17 cellular contexts compared by ENCODE assay signal in genomic region chr18:76932026-76932819, GRCh38.
A peak's percentile ranks its signal among the peaks of the same experiment; 100 is the strongest.
DNase-seq lines count a peak whose midpoint lies in the region; ATAC-seq and TF ChIP-seq lines count a peak whose summit lies in the region.
"Had no signal": no experiment of that assay in that cellular context is flagged by ENCODE, and none has a peak within 500 bp of the region (broad histone marks: within the 10 kb centered on the region; RNA-seq: fewer than 3 reads in every experiment).

No MANE protein-coding gene starts in this region.

- intact Hi-C loops in CD4-positive, alpha-beta memory T cell (cut with micrococcal nuclease) = no loop called here
- intact Hi-C loops in activated T-helper 1 cell treated with anti-CD3 and anti-CD28 coated beads, Interleukin-12 subunit alpha, Interleukin-12 subunit beta, Interleukin-2, Interleukin-4 antibody, amounts not matched to agents 30 ng/mL and 10 ng/mL and 1 ng/mL, durations not matched to agents 14 hours and 24 hours and 36 hours (cut with micrococcal nuclease) = loop anchor here (2.0 kb wide), 1 partner anchor 51 kb away; no protein-coding TSS in a partner anchor
- intact Hi-C loops in posterior vena cava (cut with DNase I) = no loop called here

- POLR2A ChIA-PET in CD4-positive, alpha-beta memory T cell (lab: Charles Lee; ENCODE audit: partially characterized antibody) = no interaction called here

- no peak overlapping the region for H3K4me3 ChIP-seq in CD4-positive, alpha-beta memory T cell (ENCODE audit: low read length in 2 of 2)
- H3K4me3 ChIP-seq in foreskin fibroblast (ENCODE audit: low read depth in 1 of 2, low read length in 2 of 2) = no peak overlapping the region
- H3K4me3 ChIP-seq: colonic mucosa, ovary had no signal

- no peaks in the 10 kb centered on the region for H3K4me1 Mint-ChIP-seq in CD4-positive, alpha-beta memory T cell
- peaks cover 19% of the 10 kb centered on the region for H3K4me1 Mint-ChIP-seq in activated T-helper 1 cell treated with anti-CD3 and anti-CD28 coated beads, Interleukin-12 subunit alpha, Interleukin-12 subunit beta, Interleukin-2, Interleukin-4 antibody, amounts not matched to agents 30 ng/mL and 10 ng/mL and 1 ng/mL, durations not matched to agents 14 hours and 24 hours and 36 hours (ENCODE audit: low read depth)
- H3K4me1 Mint-ChIP-seq: activated naive CD4-positive, alpha-beta T cell treated with anti-CD3 and anti-CD28 coated beads, Interleukin-2, amount 50 U/mL, for 24 hours had no signal

- ATAC-seq in HG03159 (IDR thresholded peaks at IDR 0.05; ENCODE audit: unreplicated experiment) = no peak
- ATAC-seq in foreskin keratinocyte = no peak
- ATAC-seq: activated CD8-positive, alpha-beta T cell treated with anti-CD3 and anti-CD28 coated beads for 36 hours; left colon; PC-3 had no signal

- no peak overlapping the region for H3K4me3 Mint-ChIP-seq in CD4-positive, alpha-beta memory T cell
- H3K4me3 Mint-ChIP-seq in activated T-helper 1 cell treated with anti-CD3 and anti-CD28 coated beads, Interleukin-12 subunit alpha, Interleukin-12 subunit beta, Interleukin-2, Interleukin-4 antibody, amounts not matched to agents 30 ng/mL and 10 ng/mL and 1 ng/mL, durations not matched to agents 14 hours and 24 hours and 36 hours = no peak overlapping the region
- H3K4me3 Mint-ChIP-seq: activated CD8-positive, alpha-beta T cell treated with anti-CD3 and anti-CD28 coated beads for 36 hours; activated naive CD4-positive, alpha-beta T cell treated with anti-CD3 and anti-CD28 coated beads, Interleukin-2, amount 50 U/mL, for 24 hours had no signal

- no peaks in the 10 kb centered on the region for H3K27me3 ChIP-seq in CD4-positive, alpha-beta memory T cell (ENCODE audit: insufficient read depth, low read length)
- no peaks in the 10 kb centered on the region for H3K27me3 ChIP-seq in foreskin keratinocyte
- H3K27me3 ChIP-seq: colonic mucosa, ovary had no signal

- no peaks in the 10 kb centered on the region for H3K9me3 ChIP-seq in CD4-positive, alpha-beta memory T cell (ENCODE audit: control insufficient read depth in 1 of 2, low read length in 2 of 2)
- H3K9me3 ChIP-seq: colonic mucosa, ovary had no signal

- DNase-seq in CD4-positive, alpha-beta memory T cell = no peak
- DNase-seq in activated T-helper 1 cell treated with anti-CD3 and anti-CD28 coated beads, Interleukin-12 subunit alpha, Interleukin-12 subunit beta, Interleukin-2, Interleukin-4 antibody, amounts not matched to agents 30 ng/mL and 10 ng/mL and 1 ng/mL, durations not matched to agents 14 hours and 24 hours and 36 hours (ENCODE audit: low spot score) = no peak
- DNase-seq in foreskin fibroblast (peak; percentile 74 to 83), posterior vena cava (ENCODE audit: low spot score) (peak; percentile 92), NOMO-1 (lab: John Stamatoyannopoulos, UW; ENCODE audit: unreplicated experiment in 2 of 2) (no peak), NCI-H187 (lab: John Stamatoyannopoulos, UW) (no peak), foreskin keratinocyte (no peak)
- DNase-seq: activated CD8-positive, alpha-beta T cell treated with anti-CD3 and anti-CD28 coated beads for 36 hours; colonic mucosa; GF-D8; left colon; NCI-H345; ovary; PC-3; stimulated activated CD4-positive, alpha-beta T cell treated with anti-CD3 and anti-CD28 coated beads, Interleukin-2, amount 100 ng/mL, for 48 hours had no signal

- no peaks in the 10 kb centered on the region for H3K27me3 Mint-ChIP-seq in CD4-positive, alpha-beta memory T cell
- no peaks in the 10 kb centered on the region for H3K27me3 Mint-ChIP-seq in activated T-helper 1 cell treated with anti-CD3 and anti-CD28 coated beads, Interleukin-12 subunit alpha, Interleukin-12 subunit beta, Interleukin-2, Interleukin-4 antibody, amounts not matched to agents 30 ng/mL and 10 ng/mL and 1 ng/mL, durations not matched to agents 14 hours and 24 hours and 36 hours (ENCODE audit: insufficient read depth)
- H3K27me3 Mint-ChIP-seq: activated CD8-positive, alpha-beta T cell treated with anti-CD3 and anti-CD28 coated beads for 36 hours; activated naive CD4-positive, alpha-beta T cell treated with anti-CD3 and anti-CD28 coated beads, Interleukin-2, amount 50 U/mL, for 24 hours had no signal

- peaks cover 0 to 2% (median 0%) of the 10 kb centered on the region in 8 donors for H3K9me3 Mint-ChIP-seq in CD4-positive, alpha-beta memory T cell
- no peaks in the 10 kb centered on the region for H3K9me3 Mint-ChIP-seq in activated T-helper 1 cell treated with anti-CD3 and anti-CD28 coated beads, Interleukin-12 subunit alpha, Interleukin-12 subunit beta, Interleukin-2, Interleukin-4 antibody, amounts not matched to agents 30 ng/mL and 10 ng/mL and 1 ng/mL, durations not matched to agents 14 hours and 24 hours and 36 hours
- H3K9me3 Mint-ChIP-seq: activated CD8-positive, alpha-beta T cell treated with anti-CD3 and anti-CD28 coated beads for 36 hours; activated naive CD4-positive, alpha-beta T cell treated with anti-CD3 and anti-CD28 coated beads, Interleukin-2, amount 50 U/mL, for 24 hours had no signal

- TF ChIP-seq CTCF in foreskin fibroblast (IDR thresholded peaks at IDR 0.05; ENCODE audit: low read depth, low read length) (no peak), foreskin keratinocyte (conservative IDR thresholded peaks at IDR 0.05) (no peak)

- H3K36me3 Mint-ChIP-seq in CD4-positive, alpha-beta memory T cell = peaks cover 69 to 77% of the 10 kb centered on the region in 2 donors
- H3K36me3 Mint-ChIP-seq in activated T-helper 1 cell treated with anti-CD3 and anti-CD28 coated beads, Interleukin-12 subunit alpha, Interleukin-12 subunit beta, Interleukin-2, Interleukin-4 antibody, amounts not matched to agents 30 ng/mL and 10 ng/mL and 1 ng/mL, durations not matched to agents 14 hours and 24 hours and 36 hours (ENCODE audit: low read depth) = peaks cover 33% of the 10 kb centered on the region

- no peaks in the 10 kb centered on the region for H3K4me1 ChIP-seq in CD4-positive, alpha-beta memory T cell (ENCODE audit: insufficient read depth, low read length)
- no peaks in the 10 kb centered on the region for H3K4me1 ChIP-seq in foreskin keratinocyte
- H3K4me1 ChIP-seq: colonic mucosa had no signal

- H3K27ac ChIP-seq in CD4-positive, alpha-beta memory T cell (ENCODE audit: low read depth, low read length) = no peak overlapping the region
- H3K27ac ChIP-seq in foreskin keratinocyte = no peak overlapping the region
- H3K27ac ChIP-seq: colonic mucosa, ovary had no signal

- peak overlapping the region in 4 of 7 donors; percentile 17 to 73 (median 26) for H3K27ac Mint-ChIP-seq in CD4-positive, alpha-beta memory T cell
- H3K27ac Mint-ChIP-seq in activated T-helper 1 cell treated with anti-CD3 and anti-CD28 coated beads, Interleukin-12 subunit alpha, Interleukin-12 subunit beta, Interleukin-2, Interleukin-4 antibody, amounts not matched to agents 30 ng/mL and 10 ng/mL and 1 ng/mL, durations not matched to agents 14 hours and 24 hours and 36 hours = peak overlapping the region; percentile 90
- H3K27ac Mint-ChIP-seq: activated CD8-positive, alpha-beta T cell treated with anti-CD3 and anti-CD28 coated beads for 36 hours; activated naive CD4-positive, alpha-beta T cell treated with anti-CD3 and anti-CD28 coated beads, Interleukin-2, amount 50 U/mL, for 24 hours had no signal

- peaks cover 11% of the 10 kb centered on the region for H3K36me3 ChIP-seq in CD4-positive, alpha-beta memory T cell (ENCODE audit: insufficient read depth, low read length)
- H3K36me3 ChIP-seq: colonic mucosa, ovary had no signal

- CTCF ChIA-PET in CD4-positive, alpha-beta memory T cell (lab: Charles Lee; ENCODE audit: partially characterized antibody) = interaction anchor here (0.9 to 1.0 kb wide), 2 partner anchors 10 to 129 kb away, joined by 4 to 6 read pairs; no protein-coding TSS in a partner anchor

Comparison
In these comparisons a context has a peak if more than half of its experiments do, and no peak if none do; other contexts are left out.
1. DNase-seq: peak in foreskin fibroblast (2 of 2) and posterior vena cava (single experiment); none in CD4-positive, alpha-beta memory T cell (0 of 5), activated T-helper 1 cell treated with anti-CD3 and anti-CD28 coated beads, Interleukin-12 subunit alpha, Interleukin-12 subunit beta, Interleukin-2, Interleukin-4 antibody, amounts not matched to agents 30 ng/mL and 10 ng/mL and 1 ng/mL, durations not matched to agents 14 hours and 24 hours and 36 hours (single experiment), NOMO-1 (0 of 2), NCI-H187 (0 of 2) and foreskin keratinocyte (0 of 2).